ENCODE assay signal across 9 cellular contexts in the genomic region with DNA sequence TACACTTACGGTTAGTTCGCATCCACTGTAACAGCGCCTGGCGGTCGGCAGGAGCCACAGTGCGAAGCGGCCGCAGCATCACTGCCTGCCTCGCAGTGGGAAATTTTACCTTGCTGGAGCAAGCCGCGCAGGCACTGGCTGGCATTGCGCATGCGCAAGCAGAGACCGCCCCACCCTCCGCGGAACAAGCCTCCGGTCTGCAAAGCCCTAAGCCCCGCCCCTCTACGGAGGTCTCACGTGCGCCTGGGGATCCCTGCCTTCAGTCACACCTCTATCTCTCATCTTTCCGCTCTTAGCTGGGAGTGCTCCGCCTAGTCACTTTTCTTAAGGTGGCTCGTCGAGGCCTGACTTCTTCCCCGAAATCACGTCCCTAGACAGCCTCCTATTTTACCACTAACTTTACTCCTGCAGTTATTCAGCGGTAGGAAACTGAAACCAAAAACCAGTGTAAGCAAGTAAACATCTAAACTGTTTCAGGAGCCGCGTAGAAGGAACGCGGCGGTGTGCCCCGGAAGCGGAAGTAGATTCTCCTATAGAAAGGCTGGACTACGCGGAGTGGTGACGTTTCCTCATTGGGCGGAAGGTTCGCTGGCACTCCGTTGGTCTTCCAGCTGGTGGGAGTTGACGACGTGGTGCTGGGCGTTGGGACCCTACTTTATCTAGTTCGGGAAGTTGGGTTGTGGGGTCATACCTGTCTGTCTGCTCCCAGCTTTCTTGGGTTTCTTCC. TPM values are rescaled to one million over a fixed set of nuclear protein-coding genes. Genes with fewer than 3 reads are reported as not detected.
DNase-seq lines count a peak whose midpoint lies in the region; ATAC-seq and TF ChIP-seq lines count a peak whose summit lies in the region.
"Had no signal": no experiment of that assay in that cellular context is flagged by ENCODE, and none has a peak within 500 bp of the region (broad histone marks: within the 10 kb centered on the region; RNA-seq: fewer than 3 reads in every experiment).

Gene SRP54, plus strand, starts transcription at position 572 of the 727 bp plus-strand sequence. CDS start 13,718 bp downstream, outside the sequence.

- H3K4me3 ChIP-seq in AG10803 (ENCODE audit: low read length), result peak within 1 kb of the TSS; percentile 96

- no peak within 1 kb of the TSS for H3K4me3 Mint-ChIP-seq in WTC11
- no peak within 1 kb of the TSS for H3K4me3 Mint-ChIP-seq in immature natural killer cell
- H3K4me3 Mint-ChIP-seq: dendritic cell treated with granulocyte-macrophage colony-stimulating factor and Interleukin-4, amounts not matched to agents 40 ng/mL and 50 ng/mL, for 4 days had no signal

- 0 out of 2 replicates have a peak, but pooled peaks cover 4% of the 10 kb centered on the region for H3K27me3 Mint-ChIP-seq in WTC11 (ENCODE audit: low read depth)
- peaks cover 0 to 2% (median 0%) of the 10 kb centered on the region in 3 donors for H3K27me3 Mint-ChIP-seq in immature natural killer cell (ENCODE audit: low read depth in 3 of 3)
- H3K27me3 Mint-ChIP-seq: dendritic cell treated with granulocyte-macrophage colony-stimulating factor and Interleukin-4, amounts not matched to agents 40 ng/mL and 50 ng/mL, for 4 days had no signal

- peak within 1 kb of the TSS; percentile 99 for H3K27ac ChIP-seq in caudate nucleus (ENCODE audit: low read depth, low read length)

- H3K36me3 Mint-ChIP-seq in WTC11 (no peaks in the 10 kb centered on the region), immature natural killer cell (peaks cover 0 to 4% (median 0%) of the 10 kb centered on the region in 3 donors)

- ATAC-seq in GM19023 (IDR thresholded peaks at IDR 0.05; ENCODE audit: unreplicated experiment) (peak; percentile 84), HG03196 (IDR thresholded peaks at IDR 0.05; ENCODE audit: unreplicated experiment) (peak; percentile 78), WTC11 (peak; percentile 93)

- H3K9me3 Mint-ChIP-seq in WTC11, result no peaks in the 10 kb centered on the region
- no peaks in the 10 kb centered on the region for H3K9me3 Mint-ChIP-seq in immature natural killer cell
- H3K9me3 Mint-ChIP-seq: dendritic cell treated with granulocyte-macrophage colony-stimulating factor and Interleukin-4, amounts not matched to agents 40 ng/mL and 50 ng/mL, for 4 days had no signal

- TF ChIP-seq CTCF in AG10803 (conservative IDR thresholded peaks at IDR 0.05; ENCODE audit: low read length), result peak; percentile 26
- no peak for TF ChIP-seq CTCF in WTC11 (IDR thresholded peaks at IDR 0.05)

- DNase-seq in AG10803 (ENCODE audit: low read depth), result peak; percentile 96
- peak; percentile 94 for DNase-seq in NCI-H226
- DNase-seq in WTC11 (ENCODE audit: low spot score), result peak; percentile 100
- DNase-seq in caudate nucleus (lab: John Stamatoyannopoulos, UW), result peak; percentile 45 to 98 (median 94)
- DNase-seq in immature natural killer cell, result peak; percentile 100
- DNase-seq in smooth muscle cell of the brain vasculature (ENCODE audit: low read depth, low spot score), result peak; percentile 94

- H3K4me1 Mint-ChIP-seq in WTC11 (peaks cover 4% of the 10 kb centered on the region), immature natural killer cell (peaks cover 4 to 22% of the 10 kb centered on the region in 2 donors)

- POLR2A ChIA-PET in WTC11 (lab: Charles Lee), result interaction anchor here (0.6 to 3.9 kb wide), 9 partner anchors 14 to 843 kb away, joined by 3 to 24 read pairs (median 4); partner anchors contain the start of genes BAZ1A, BRMS1L, FAM177A1 and PPP2R3C

- H3K27ac Mint-ChIP-seq in WTC11 (no peak within 1 kb of the TSS), immature natural killer cell (no peak within 1 kb of the TSS)
- H3K27ac Mint-ChIP-seq: dendritic cell treated with granulocyte-macrophage colony-stimulating factor and Interleukin-4, amounts not matched to agents 40 ng/mL and 50 ng/mL, for 4 days had no signal

- CTCF ChIA-PET in WTC11 (lab: Charles Lee), result interaction anchor here (0.7 to 1.5 kb wide), 7 partner anchors 11 to 650 kb away, joined by 3 to 5 read pairs (median 3); partner anchors contain the start of gene BAZ1A

TF ChIP-seq in WTC11, 78 proteins besides CTCF, POLR2A, EP300 and RAD21 (continues in another document):
- peak; percentile 68; the same call in 1 of the 2 replicates for TF ChIP-seq SP1 (CRISPR knock-in tag; conservative IDR thresholded peaks at IDR 0.05)
- peak; percentile 82 for TF ChIP-seq NR2C2 (CRISPR knock-in tag; IDR thresholded peaks at IDR 0.05)
- no peak for TF ChIP-seq KAT7 (CRISPR knock-in tag; IDR thresholded peaks at IDR 0.05; ENCODE audit: borderline replicate concordance)
- no peak for TF ChIP-seq ZNF219 (CRISPR knock-in tag; IDR thresholded peaks at IDR 0.05; ENCODE audit: borderline replicate concordance)
- TF ChIP-seq ATF6 (CRISPR knock-in tag; IDR thresholded peaks at IDR 0.05), result no peak
- TF ChIP-seq NFE2L1 (CRISPR knock-in tag; IDR thresholded peaks at IDR 0.05), result peak; percentile 81; the same call in 1 of the 2 replicates
- TF ChIP-seq, protein P1, sequence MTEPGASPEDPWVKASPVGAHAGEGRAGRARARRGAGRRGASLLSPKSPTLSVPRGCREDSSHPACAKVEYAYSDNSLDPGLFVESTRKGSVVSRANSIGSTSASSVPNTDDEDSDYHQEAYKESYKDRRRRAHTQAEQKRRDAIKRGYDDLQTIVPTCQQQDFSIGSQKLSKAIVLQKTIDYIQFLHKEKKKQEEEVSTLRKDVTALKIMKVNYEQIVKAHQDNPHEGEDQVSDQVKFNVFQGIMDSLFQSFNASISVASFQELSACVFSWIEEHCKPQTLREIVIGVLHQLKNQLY (CRISPR knock-in tag; IDR thresholded peaks at IDR 0.05), result no peak
- no peak for TF ChIP-seq GRHL2 (CRISPR knock-in tag; IDR thresholded peaks at IDR 0.05; ENCODE audit: insufficient replicate concordance, severe bottlenecking)
- TF ChIP-seq, protein P2, sequence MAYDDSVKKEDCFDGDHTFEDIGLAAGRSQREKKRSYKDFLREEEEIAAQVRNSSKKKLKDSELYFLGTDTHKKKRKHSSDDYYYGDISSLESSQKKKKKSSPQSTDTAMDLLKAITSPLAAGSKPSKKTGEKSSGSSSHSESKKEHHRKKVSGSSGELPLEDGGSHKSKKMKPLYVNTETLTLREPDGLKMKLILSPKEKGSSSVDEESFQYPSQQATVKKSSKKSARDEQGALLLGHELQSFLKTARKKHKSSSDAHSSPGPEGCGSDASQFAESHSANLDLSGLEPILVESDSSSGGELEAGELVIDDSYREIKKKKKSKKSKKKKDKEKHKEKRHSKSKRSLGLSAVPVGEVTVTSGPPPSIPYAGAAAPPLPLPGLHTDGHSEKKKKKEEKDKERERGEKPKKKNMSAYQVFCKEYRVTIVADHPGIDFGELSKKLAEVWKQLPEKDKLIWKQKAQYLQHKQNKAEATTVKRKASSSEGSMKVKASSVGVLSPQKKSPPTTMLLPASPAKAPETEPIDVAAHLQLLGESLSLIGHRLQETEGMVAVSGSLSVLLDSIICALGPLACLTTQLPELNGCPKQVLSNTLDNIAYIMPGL (CRISPR knock-in tag; IDR thresholded peaks at IDR 0.05), result 0 out of 2 replicates have a peak, but pooled peaks have one; percentile 59
- TF ChIP-seq, protein P3, sequence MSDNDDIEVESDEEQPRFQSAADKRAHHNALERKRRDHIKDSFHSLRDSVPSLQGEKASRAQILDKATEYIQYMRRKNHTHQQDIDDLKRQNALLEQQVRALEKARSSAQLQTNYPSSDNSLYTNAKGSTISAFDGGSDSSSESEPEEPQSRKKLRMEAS (CRISPR knock-in tag; IDR thresholded peaks at IDR 0.05), result peak; percentile 83
- TF ChIP-seq CREB1 (CRISPR knock-in tag; IDR thresholded peaks at IDR 0.05), result peak; percentile 44; the same call in 1 of the 2 replicates
- peak; percentile 78 for TF ChIP-seq GABPB1 (CRISPR knock-in tag; IDR thresholded peaks at IDR 0.05)
- no peak for TF ChIP-seq MXD4 (CRISPR knock-in tag; IDR thresholded peaks at IDR 0.05; ENCODE audit: borderline replicate concordance)
- TF ChIP-seq FOXP1 (CRISPR knock-in tag; IDR thresholded peaks at IDR 0.05; ENCODE audit: borderline replicate concordance), result peak; percentile 33; the same call in 1 of the 2 replicates
- peak; percentile 21; the same call in 1 of the 2 replicates for TF ChIP-seq CBFB (CRISPR knock-in tag; IDR thresholded peaks at IDR 0.05; ENCODE audit: low read depth)
- no peak for TF ChIP-seq ZNF425 (CRISPR knock-in tag; conservative IDR thresholded peaks at IDR 0.05)

RNA-seq across cellular contexts. Expression of gene SRP54, which starts in this region (rescaled TPM):
- 54.0 to 57.0 TPM (median 55.1 TPM) in 3 replicates for total RNA-seq in WTC11 (2021)
- polyA plus RNA-seq in immature natural killer cell, result 10 to 100 TPM; 25.4 to 50.6 (median 29.5) TPM

Comparison
In these comparisons a context has a peak if more than half of its experiments do, and no peak if none do; other contexts are left out.
1. Peak in every context shown above with its lines: DNase-seq, ATAC-seq, H3K4me3 ChIP-seq and H3K27ac ChIP-seq.